ENCODE assay signal across 14 cellular contexts in the genomic region with DNA sequence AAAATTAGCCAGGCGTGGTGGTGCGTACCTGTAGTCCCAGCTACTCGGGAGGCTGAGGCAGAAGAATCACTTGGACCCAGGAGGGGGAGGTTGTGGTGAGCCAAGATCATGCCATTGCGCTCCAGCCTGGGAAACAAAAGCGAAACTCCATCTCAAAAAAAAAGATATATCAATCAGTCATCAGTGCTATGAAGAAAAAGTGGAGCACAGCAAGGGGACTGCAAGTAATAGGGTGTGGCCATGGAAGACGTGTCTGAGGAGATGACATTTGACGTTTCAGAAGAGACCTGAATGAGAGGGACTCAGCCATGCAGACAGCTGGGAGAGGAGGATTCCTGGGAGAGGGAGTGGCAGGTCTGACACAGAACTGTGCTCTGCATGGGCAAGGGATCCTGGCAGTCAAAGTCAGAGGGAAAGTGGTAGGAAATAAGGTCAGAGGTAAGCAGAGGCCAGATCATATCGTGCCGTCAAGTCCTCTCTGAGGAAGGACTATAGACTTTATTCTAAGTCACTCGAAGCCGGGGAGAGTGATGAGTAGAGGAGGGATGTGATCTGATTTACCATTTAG. TPM values are rescaled to one million over a fixed set of nuclear protein-coding genes. Genes with fewer than 3 reads are reported as not detected.
DNase-seq lines count a peak whose midpoint lies in the region; ATAC-seq, FAIRE-seq and TF ChIP-seq lines count a peak whose summit lies in the region.
"Had no signal": no experiment of that assay in that cellular context is flagged by ENCODE, and none has a peak within 500 bp of the region (broad histone marks: within the 10 kb centered on the region; RNA-seq: fewer than 3 reads in every experiment).

No MANE protein-coding gene starts in this region.

- TF ChIP-seq POLR2A in suprapubic skin (IDR thresholded peaks at IDR 0.05): no peak

- H3K27me3 Mint-ChIP-seq in activated naive CD4-positive, alpha-beta T cell treated with anti-CD3 and anti-CD28 coated beads, Interleukin-2, amount 50 U/mL, for 24 hours: no peaks in the 10 kb centered on the region
- H3K27me3 Mint-ChIP-seq in activated CD8-positive, alpha-beta T cell treated with anti-CD3 and anti-CD28 coated beads for 36 hours: no peaks in the 10 kb centered on the region

- peaks cover 52% of the 10 kb centered on the region for H3K4me1 Mint-ChIP-seq in activated naive CD4-positive, alpha-beta T cell treated with anti-CD3 and anti-CD28 coated beads, Interleukin-2, amount 50 U/mL, for 24 hours
- peaks cover 40% of the 10 kb centered on the region for H3K4me1 Mint-ChIP-seq in activated CD8-positive, alpha-beta T cell treated with anti-CD3 and anti-CD28 coated beads for 36 hours (ENCODE audit: low read depth)

- H3K9me3 ChIP-seq in suprapubic skin (no peaks in the 10 kb centered on the region), kidney (ENCODE audit: control insufficient read depth in 1 of 2, low read length in 2 of 2) (no peaks in the 10 kb centered on the region)
- H3K9me3 ChIP-seq: ascending aorta had no signal

- H3K27ac ChIP-seq in foreskin keratinocyte (peak overlapping the region; percentile 74), suprapubic skin (peak overlapping the region; percentile 68), kidney (ENCODE audit: low read depth in 2 of 2, low read length in 2 of 2) (no peak overlapping the region)

- no peak for DNase-seq in activated naive CD4-positive, alpha-beta T cell (lab: John Stamatoyannopoulos, UW)
- no peak for DNase-seq in activated CD8-positive, alpha-beta T cell treated with anti-CD3 and anti-CD28 coated beads for 36 hours
- peak in 1 of 2 donors; percentile 56 for DNase-seq in foreskin keratinocyte
- no peak for DNase-seq in suprapubic skin (ENCODE audit: low spot score in 2 of 2)
- no peak for DNase-seq in kidney
- DNase-seq: effector memory CD4-positive, alpha-beta T cell; NCI-H510A had no signal

- FAIRE-seq in kidney (lab: Jason Lieb, UNC): no peak
- FAIRE-seq: RCC 7860 had no signal

- H3K4me3 ChIP-seq in suprapubic skin (no peak overlapping the region), kidney (ENCODE audit: low read length in 2 of 2) (no peak overlapping the region)

- TF ChIP-seq CTCF in activated CD8-positive, alpha-beta T cell treated with anti-CD3 and anti-CD28 coated beads for 36 hours (IDR thresholded peaks at IDR 0.05): no peak
- TF ChIP-seq CTCF in foreskin keratinocyte (conservative IDR thresholded peaks at IDR 0.05) (no peak), suprapubic skin (IDR thresholded peaks at IDR 0.05) (no peak), kidney (IDR thresholded peaks at IDR 0.05; ENCODE audit: borderline replicate concordance, extremely low read depth, insufficient read depth) (no peak)

- H3K4me3 Mint-ChIP-seq in activated naive CD4-positive, alpha-beta T cell treated with anti-CD3 and anti-CD28 coated beads, Interleukin-2, amount 50 U/mL, for 24 hours: peak overlapping the region; percentile 68
- peak overlapping the region; percentile 17 for H3K4me3 Mint-ChIP-seq in activated CD8-positive, alpha-beta T cell treated with anti-CD3 and anti-CD28 coated beads for 36 hours

- H3K9ac ChIP-seq in kidney (ENCODE audit: low read length in 2 of 2): no peak overlapping the region

- no peak for TF ChIP-seq EP300 in suprapubic skin (IDR thresholded peaks at IDR 0.05)

- H3K36me3 Mint-ChIP-seq in activated naive CD4-positive, alpha-beta T cell treated with anti-CD3 and anti-CD28 coated beads, Interleukin-2, amount 50 U/mL, for 24 hours: peaks cover 17% of the 10 kb centered on the region
- peaks cover 54% of the 10 kb centered on the region for H3K36me3 Mint-ChIP-seq in activated CD8-positive, alpha-beta T cell treated with anti-CD3 and anti-CD28 coated beads for 36 hours (ENCODE audit: low read depth)

- peaks cover 19% of the 10 kb centered on the region for H3K4me1 ChIP-seq in foreskin keratinocyte
- peaks cover 22% of the 10 kb centered on the region for H3K4me1 ChIP-seq in suprapubic skin
- peaks cover 3 to 4% of the 10 kb centered on the region in 2 donors for H3K4me1 ChIP-seq in kidney (ENCODE audit: control insufficient read depth in 1 of 2, insufficient read depth in 1 of 2, low read depth in 1 of 2, low read length in 2 of 2)

- intact Hi-C loops in activated CD8-positive, alpha-beta T cell treated with anti-CD3 and anti-CD28 coated beads for 36 hours (cut with micrococcal nuclease): no loop called here
- intact Hi-C loops in kidney (cut with DNase I): no loop called here

- no peaks in the 10 kb centered on the region for H3K36me3 ChIP-seq in suprapubic skin
- no peaks in the 10 kb centered on the region for H3K36me3 ChIP-seq in kidney (ENCODE audit: control insufficient read depth in 1 of 2, insufficient read depth in 2 of 2, low read length in 2 of 2)
- H3K36me3 ChIP-seq: ascending aorta had no signal

- H3K27ac Mint-ChIP-seq in activated naive CD4-positive, alpha-beta T cell treated with anti-CD3 and anti-CD28 coated beads, Interleukin-2, amount 50 U/mL, for 24 hours: peak overlapping the region; percentile 84
- peak overlapping the region; percentile 86 for H3K27ac Mint-ChIP-seq in activated CD8-positive, alpha-beta T cell treated with anti-CD3 and anti-CD28 coated beads for 36 hours

- ATAC-seq in activated CD8-positive, alpha-beta T cell treated with anti-CD3 and anti-CD28 coated beads for 36 hours: no peak
- ATAC-seq in foreskin keratinocyte (no peak), HG03378 (IDR thresholded peaks at IDR 0.05; ENCODE audit: unreplicated experiment) (no peak), HG03457 (IDR thresholded peaks at IDR 0.05; ENCODE audit: unreplicated experiment) (no peak)
- ATAC-seq: HCT116 had no signal

- H3K27me3 ChIP-seq in foreskin keratinocyte: no peaks in the 10 kb centered on the region
- H3K27me3 ChIP-seq in suprapubic skin: no peaks in the 10 kb centered on the region
- H3K27me3 ChIP-seq: ascending aorta had no signal

- H3K9me3 Mint-ChIP-seq in activated naive CD4-positive, alpha-beta T cell treated with anti-CD3 and anti-CD28 coated beads, Interleukin-2, amount 50 U/mL, for 24 hours: no peaks in the 10 kb centered on the region
- no peaks in the 10 kb centered on the region for H3K9me3 Mint-ChIP-seq in activated CD8-positive, alpha-beta T cell treated with anti-CD3 and anti-CD28 coated beads for 36 hours

- POLR2A ChIA-PET in activated CD8-positive, alpha-beta T cell treated with anti-CD3 and anti-CD28 coated beads for 36 hours (lab: Charles Lee): interaction anchor here (0.9 kb wide), 1 partner anchor 29 kb away, joined by 3 read pairs; no protein-coding TSS in a partner anchor

- CTCF ChIA-PET in activated CD8-positive, alpha-beta T cell treated with anti-CD3 and anti-CD28 coated beads for 36 hours (lab: Charles Lee): no interaction called here

- WGBS in suprapubic skin: 68% methylated on average over 11 of the region's 11 CpGs

RNA-seq across cellular contexts. Expression of a gene that starts 3.3 kb away (rescaled TPM):
- total RNA-seq in activated CD8-positive, alpha-beta T cell treated with anti-CD3 and anti-CD28 coated beads for 36 hours: 10 to 100 TPM; 20.7 to 21.1 TPM
- 0.07 TPM in 2 replicates for total RNA-seq in foreskin keratinocyte
- polyA plus RNA-seq in foreskin keratinocyte: 0.03 TPM in 2 replicates
- under 1 TPM in 3 of 4 donors, not detected in 1; 0.25 to 0.97 (median 0.45) TPM for total RNA-seq in suprapubic skin
- 6.9 TPM for total RNA-seq in kidney
- not detected for polyA plus RNA-seq in kidney (ENCODE audit: insufficient read depth, low read depth, low replicate concordance)
- total RNA-seq: ascending aorta, osteocyte had no signal

RNA-seq across cellular contexts. Expression of a gene that starts 27.2 kb away (rescaled TPM):
- 10 to 100 TPM; 17.3 to 17.7 TPM for total RNA-seq in activated CD8-positive, alpha-beta T cell treated with anti-CD3 and anti-CD28 coated beads for 36 hours
- total RNA-seq in foreskin keratinocyte: 18.8 and 20.1 TPM in 2 replicates
- polyA plus RNA-seq in foreskin keratinocyte: 0.03 and 0.08 TPM in 2 replicates
- 10 to 100 TPM; 19.2 to 76.7 (median 30.3) TPM for total RNA-seq in suprapubic skin
- total RNA-seq in kidney: 37.2 TPM
- polyA plus RNA-seq in kidney (ENCODE audit: insufficient read depth, low read depth, low replicate concordance): 0.15 TPM

RNA-seq across cellular contexts. Expression of a gene that starts 27.2 kb away (rescaled TPM):
- 10 to 100 TPM; 77.9 to 83.1 TPM for total RNA-seq in activated CD8-positive, alpha-beta T cell treated with anti-CD3 and anti-CD28 coated beads for 36 hours
- total RNA-seq in foreskin keratinocyte (85.1 and 87.6 TPM in 2 replicates), suprapubic skin (100 to 1,000 TPM in 3 of 4 donors, 10 to 100 TPM in 1; 99.8 to 153 (median 110) TPM), kidney (63.4 TPM)
- polyA plus RNA-seq in foreskin keratinocyte (27.1 and 32.6 TPM in 2 replicates), kidney (ENCODE audit: insufficient read depth, low read depth, low replicate concordance) (38.6 TPM)

Comparison
In these comparisons a context has a peak if more than half of its experiments do, and no peak if none do; other contexts are left out.
1. H3K27ac ChIP-seq: peak in foreskin keratinocyte (single experiment) and suprapubic skin (single experiment); none in kidney (0 of 2).